26 cellular contexts compared by ENCODE assay signal in genomic region chr4:41098093-41098492, GRCh38.
A peak's percentile ranks its signal among the peaks of the same experiment; 100 is the strongest.
DNase-seq lines count a peak whose midpoint lies in the region; ATAC-seq, FAIRE-seq and TF ChIP-seq lines count a peak whose summit lies in the region.
"Had no signal": no experiment of that assay in that cellular context is flagged by ENCODE, and none has a peak within 500 bp of the region (broad histone marks: within the 10 kb centered on the region; RNA-seq: fewer than 3 reads in every experiment).

No MANE protein-coding gene starts in this region.

- no peaks in the 10 kb centered on the region for H3K36me3 Mint-ChIP-seq in progenitor cell of endocrine pancreas (ENCODE audit: insufficient read depth)
- no peaks in the 10 kb centered on the region for H3K36me3 Mint-ChIP-seq in activated CD4-positive, alpha-beta T cell treated with anti-CD3 and anti-CD28 coated beads, Interleukin-2, amount 10 ng/mL, durations not matched to agents 24 days and 14 days (ENCODE audit: low read depth)
- H3K36me3 Mint-ChIP-seq: activated naive CD8-positive, alpha-beta T cell treated with anti-CD3 and anti-CD28 coated beads, Interleukin-2, amount 10 ng/mL, durations not matched to agents 7 days and 5 days had no signal

- RAD21 ChIA-PET in GM12878 (lab: Charles Lee; ENCODE audit: unreplicated experiment), result interaction anchor here (0.8 to 1.5 kb wide), 3 partner anchors 21 to 114 kb away, joined by 3 to 6 read pairs (median 5); no protein-coding TSS in a partner anchor

- no peaks in the 10 kb centered on the region for H3K9me3 Mint-ChIP-seq in progenitor cell of endocrine pancreas (ENCODE audit: low read depth)
- H3K9me3 Mint-ChIP-seq in activated CD4-positive, alpha-beta T cell treated with anti-CD3 and anti-CD28 coated beads, Interleukin-2, amount 10 ng/mL, durations not matched to agents 24 days and 14 days, result no peaks in the 10 kb centered on the region
- H3K9me3 Mint-ChIP-seq: activated CD4-positive, alpha-beta memory T cell treated with anti-CD3 and anti-CD28 coated beads, Interleukin-2, amount 10 ng/mL, durations not matched to agents 7 days and 5 days; activated naive CD8-positive, alpha-beta T cell treated with anti-CD3 and anti-CD28 coated beads, Interleukin-2, amount 10 ng/mL, durations not matched to agents 7 days and 5 days had no signal

- no peak overlapping the region for H3K4me3 Mint-ChIP-seq in progenitor cell of endocrine pancreas (ENCODE audit: low read depth)
- H3K4me3 Mint-ChIP-seq in activated CD4-positive, alpha-beta T cell treated with anti-CD3 and anti-CD28 coated beads, Interleukin-2, amount 10 ng/mL, durations not matched to agents 24 days and 14 days, result no peak overlapping the region
- H3K4me3 Mint-ChIP-seq: activated CD4-positive, alpha-beta memory T cell treated with anti-CD3 and anti-CD28 coated beads, Interleukin-2, amount 10 ng/mL, durations not matched to agents 7 days and 5 days; activated naive CD8-positive, alpha-beta T cell treated with anti-CD3 and anti-CD28 coated beads, Interleukin-2, amount 10 ng/mL, durations not matched to agents 7 days and 5 days had no signal

- POLR2A ChIA-PET in GM12878 (lab: Charles Lee), result interaction anchor here (0.9 to 1.1 kb wide), 2 partner anchors 21 to 117 kb away, joined by 3 read pairs; no protein-coding TSS in a partner anchor

- no peaks in the 10 kb centered on the region for H3K27me3 ChIP-seq in HUES48 (ENCODE audit: control insufficient read depth, insufficient read depth, low read length)
- no peaks in the 10 kb centered on the region for H3K27me3 ChIP-seq in GM12878 (replicated peaks in 1 of 2; ENCODE audit: control insufficient read depth in 2 of 2, insufficient read depth in 2 of 2, low read length in 1 of 2)
- H3K27me3 ChIP-seq: BLaER1 treated with 17β-estradiol and CSF1 and Interleukin-3, amounts not matched to agents 10 nM and 100 nM; foreskin keratinocyte had no signal

- CTCF ChIA-PET in GM12878 (lab: Yijun Ruan, JAX), result interaction anchor here (0.9 to 1.2 kb wide), 3 partner anchors 17 to 173 kb away, joined by 3 to 4 read pairs (median 3); no protein-coding TSS in a partner anchor

- DNase-seq in GM12878 (ENCODE audit: low read depth, low spot score) (no peak), islet precursor cell (peak; percentile 59), progenitor cell of endocrine pancreas (ENCODE audit: low spot score, unreplicated experiment) (no peak)
- no peak for DNase-seq in activated CD4-positive, alpha-beta T cell treated with anti-CD3 and anti-CD28 coated beads, Interleukin-2, amount 10 ng/mL, durations not matched to agents 24 days and 14 days
- DNase-seq: activated CD4-positive, alpha-beta memory T cell treated with anti-CD3 and anti-CD28 coated beads, Interleukin-2, amount 10 ng/mL, durations not matched to agents 7 days and 5 days; activated effector memory CD4-positive, alpha-beta T cell treated with Interleukin-2 at 50 U/mL for 16 hours; activated naive CD8-positive, alpha-beta T cell treated with anti-CD3 and anti-CD28 coated beads, Interleukin-2, amount 10 ng/mL, durations not matched to agents 7 days and 5 days; cerebellar nuclear complex; DMS79 treated with DMSO at 0.1 percent for 48 hours; effector CD8-positive, alpha-beta T cell; erythroblast; foreskin keratinocyte; NCI-H1105; NCI-H2029; NCI-H748 treated with DMSO at 0.1 percent for 48 hours; PC-3; psoas muscle; SHP77; SW 1271; T1000 had no signal

- SMC1A ChIA-PET in GM12878 (lab: Charles Lee; ENCODE audit: uncharacterized antibody, unreplicated experiment), result interaction anchor here (0.7 to 2.0 kb wide), 5 partner anchors 10 to 121 kb away, joined by 3 to 7 read pairs (median 4); no protein-coding TSS in a partner anchor

- H3K9ac ChIP-seq in HUES48 (ENCODE audit: low read depth, low read length) (no peak overlapping the region), GM12878 (ENCODE audit: control insufficient read depth, insufficient read depth, low read length) (no peak overlapping the region)
- H3K9ac ChIP-seq: BLaER1 treated with 17β-estradiol and CSF1 and Interleukin-3, amounts not matched to agents 10 nM and 100 nM had no signal

- no peak overlapping the region for H3K4me2 ChIP-seq in GM12878 (ENCODE audit: control insufficient read depth, insufficient read depth)
- H3K4me2 ChIP-seq: BLaER1 treated with 17β-estradiol and CSF1 and Interleukin-3, amounts not matched to agents 10 nM and 100 nM had no signal

- no peak for TF ChIP-seq CTCF in GM12878 (IDR thresholded peaks at IDR 0.05 in 2 of 3, conservative IDR thresholded peaks at IDR 0.05 in 1 of 3; ENCODE audit: control insufficient read depth in 2 of 3, extremely low read depth in 1 of 3, insufficient read depth in 1 of 3, low read depth in 3 of 3, low read length in 3 of 3)
- TF ChIP-seq CTCF in progenitor cell of endocrine pancreas (IDR thresholded peaks at IDR 0.05; ENCODE audit: unreplicated experiment), result no peak

- H3K79me2 ChIP-seq in GM12878 (ENCODE audit: control insufficient read depth, insufficient read depth, low read length), result no peaks in the 10 kb centered on the region

- H3K27me3 Mint-ChIP-seq in progenitor cell of endocrine pancreas, result no peaks in the 10 kb centered on the region
- H3K27me3 Mint-ChIP-seq in activated CD4-positive, alpha-beta T cell treated with anti-CD3 and anti-CD28 coated beads, Interleukin-2, amount 10 ng/mL, durations not matched to agents 24 days and 14 days, result no peaks in the 10 kb centered on the region

- H3K9me3 ChIP-seq in HUES48 (ENCODE audit: control insufficient read depth, insufficient read depth, low read length) (no peaks in the 10 kb centered on the region), GM12878 (replicated peaks; ENCODE audit: control insufficient read depth, insufficient read depth, low read length) (no peaks in the 10 kb centered on the region)
- H3K9me3 ChIP-seq: BLaER1 treated with 17β-estradiol and CSF1 and Interleukin-3, amounts not matched to agents 10 nM and 100 nM; psoas muscle had no signal

- H3K36me3 ChIP-seq in HUES48 (ENCODE audit: control insufficient read depth, insufficient read depth, low read length) (no peaks in the 10 kb centered on the region), GM12878 (ENCODE audit: control insufficient read depth in 2 of 2, insufficient read depth in 2 of 2, low read length in 1 of 2) (no peaks in the 10 kb centered on the region)
- H3K36me3 ChIP-seq: BLaER1 treated with 17β-estradiol and CSF1 and Interleukin-3, amounts not matched to agents 10 nM and 100 nM had no signal

- no peak for FAIRE-seq in GM12878 (lab: Jason Lieb, UNC)
- FAIRE-seq: H54, urothelium cell line had no signal

- peak overlapping the region; percentile 36; the same call in 1 of the 2 replicates for H2AFZ ChIP-seq in GM12878 (ENCODE audit: control insufficient read depth, low read depth, low read length)

- in situ Hi-C loops in GM12878 (cut with MboI), result no loop called here

- H3K27ac Mint-ChIP-seq in progenitor cell of endocrine pancreas, result peak overlapping the region; percentile 27
- H3K27ac Mint-ChIP-seq in activated CD4-positive, alpha-beta T cell treated with anti-CD3 and anti-CD28 coated beads, Interleukin-2, amount 10 ng/mL, durations not matched to agents 24 days and 14 days, result no peak overlapping the region
- H3K27ac Mint-ChIP-seq: activated CD4-positive, alpha-beta memory T cell treated with anti-CD3 and anti-CD28 coated beads, Interleukin-2, amount 10 ng/mL, durations not matched to agents 7 days and 5 days; activated naive CD8-positive, alpha-beta T cell treated with anti-CD3 and anti-CD28 coated beads, Interleukin-2, amount 10 ng/mL, durations not matched to agents 7 days and 5 days had no signal

- H3K27ac ChIP-seq in HUES48 (ENCODE audit: low read depth, low read length) (peak overlapping the region; percentile 2), GM12878 (ENCODE audit: control insufficient read depth, insufficient read depth) (no peak overlapping the region)
- H3K27ac ChIP-seq: BLaER1 treated with 17β-estradiol and CSF1 and Interleukin-3, amounts not matched to agents 10 nM and 100 nM; foreskin keratinocyte; psoas muscle had no signal

- ATAC-seq in GM12878 (no peak), HG03520 (IDR thresholded peaks at IDR 0.05; ENCODE audit: unreplicated experiment) (no peak), GM21515 (IDR thresholded peaks at IDR 0.05; ENCODE audit: unreplicated experiment) (no peak)
- ATAC-seq: foreskin keratinocyte, PC-3, psoas muscle had no signal

- TF ChIP-seq EP300 in GM12878 (IDR thresholded peaks at IDR 0.05; ENCODE audit: borderline replicate concordance in 1 of 2, control insufficient read depth in 1 of 2, low read depth in 2 of 2, low read length in 2 of 2), result no peak

- H4K20me1 ChIP-seq in GM12878 (ENCODE audit: control insufficient read depth, insufficient read depth), result no peaks in the 10 kb centered on the region
- H4K20me1 ChIP-seq: BLaER1 treated with 17β-estradiol and CSF1 and Interleukin-3, amounts not matched to agents 10 nM and 100 nM had no signal

- BruUV-seq in GM12878 (replicated peaks; lab: Mats Ljungman, UMichigan), result no TSS peak

- peaks cover 19% of the 10 kb centered on the region for H3K4me1 Mint-ChIP-seq in progenitor cell of endocrine pancreas (ENCODE audit: low read depth)
- H3K4me1 Mint-ChIP-seq in activated CD4-positive, alpha-beta T cell treated with anti-CD3 and anti-CD28 coated beads, Interleukin-2, amount 10 ng/mL, durations not matched to agents 24 days and 14 days, result no peaks in the 10 kb centered on the region
- H3K4me1 Mint-ChIP-seq: activated CD4-positive, alpha-beta memory T cell treated with anti-CD3 and anti-CD28 coated beads, Interleukin-2, amount 10 ng/mL, durations not matched to agents 7 days and 5 days; activated naive CD8-positive, alpha-beta T cell treated with anti-CD3 and anti-CD28 coated beads, Interleukin-2, amount 10 ng/mL, durations not matched to agents 7 days and 5 days had no signal

- no peak for TF ChIP-seq RAD21 in GM12878 (IDR thresholded peaks at IDR 0.05; ENCODE audit: insufficient read depth, low read depth, low read length)

- TF ChIP-seq POLR2A in GM12878 (IDR thresholded peaks at IDR 0.05; ENCODE audit: low read depth, low read length), result no peak

- WGBS in GM12878 (ENCODE audit: insufficient coverage, insufficient replicate concordance, low lambda C conversion rate, missing lambda C conversion rate), result 85% methylated on average over 5 of the region's 5 CpGs

- H3K4me3 ChIP-seq in HUES48 (ENCODE audit: low read depth, low read length) (no peak overlapping the region), GM12878 (no peak overlapping the region)
- H3K4me3 ChIP-seq: BLaER1 treated with 17β-estradiol and CSF1 and Interleukin-3, amounts not matched to agents 10 nM and 100 nM; psoas muscle had no signal

- H3K4me1 ChIP-seq in HUES48 (ENCODE audit: control insufficient read depth, insufficient read depth, low read length), result peaks cover 6% of the 10 kb centered on the region; the same call in 1 of the 2 replicates
- peaks cover 2% of the 10 kb centered on the region; the same call in 1 of the 2 replicates for H3K4me1 ChIP-seq in GM12878 (ENCODE audit: control insufficient read depth, insufficient read depth, low read length)

- intact Hi-C loops in GM12878 (cut with micrococcal nuclease; ENCODE audit: unreplicated experiment), result no loop called here
- intact Hi-C loops in activated CD4-positive, alpha-beta T cell treated with anti-CD3 and anti-CD28 coated beads, Interleukin-2, amount 10 ng/mL, durations not matched to agents 24 days and 14 days (cut with micrococcal nuclease), result no loop called here
